30 cellular contexts compared by ENCODE assay signal in the genomic region with DNA sequence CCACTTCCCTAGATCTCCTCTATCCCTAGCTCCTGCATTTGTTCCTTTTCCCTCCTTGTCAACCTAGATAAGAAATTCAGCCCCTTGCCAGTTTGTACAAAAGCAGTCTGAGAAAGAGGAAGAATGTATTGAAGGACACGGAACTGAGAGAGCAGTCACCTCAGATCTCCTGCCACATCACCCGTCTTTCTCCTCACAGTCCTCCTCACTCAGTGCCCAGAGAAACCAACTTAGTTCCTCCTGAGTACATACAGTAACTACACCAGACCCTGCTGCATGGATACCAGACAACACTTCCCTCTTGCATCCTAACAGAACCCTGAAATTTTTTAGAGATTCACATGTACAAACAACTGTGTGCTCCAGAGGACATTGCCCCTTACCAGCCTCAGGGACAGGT.
"Had no signal": no experiment of that assay in that cellular context is flagged by ENCODE, and none has a peak within 500 bp of the region (broad histone marks: within the 10 kb centered on the region; RNA-seq: fewer than 3 reads in every experiment).

No MANE protein-coding gene starts in this region.

- H3K9me3 ChIP-seq: SJSA1 had no signal

- H3K4me3 ChIP-seq: K562, SJSA1 had no signal

- H3K27me3 ChIP-seq: SJSA1 had no signal

- H3K4me1 ChIP-seq: SJSA1 had no signal

- H3K4me3 Mint-ChIP-seq: activated CD4-positive, alpha-beta memory T cell treated with anti-CD3 and anti-CD28 coated beads for 36 hours; activated CD4-positive, alpha-beta T cell treated with anti-CD3 and anti-CD28 coated beads, Interleukin-2, amount 10 ng/mL, durations not matched to agents 7 days and 5 days; activated naive CD4-positive, alpha-beta T cell treated with anti-CD3 and anti-CD28 coated beads for 36 hours; activated naive CD8-positive, alpha-beta T cell; activated T-helper 17 cell treated with anti-CD3 and anti-CD28 coated beads, Interleukin-2, amount 50 U/mL, for 72 hours; brain; central memory CD8-positive, alpha-beta T cell; T-helper 17 cell had no signal

- H3K27me3 Mint-ChIP-seq: activated CD4-positive, alpha-beta memory T cell treated with anti-CD3 and anti-CD28 coated beads for 36 hours; activated CD4-positive, alpha-beta T cell treated with anti-CD3 and anti-CD28 coated beads, Interleukin-2, amount 10 ng/mL, durations not matched to agents 7 days and 5 days; activated naive CD8-positive, alpha-beta T cell; activated T-helper 17 cell treated with anti-CD3 and anti-CD28 coated beads, Interleukin-2, amount 50 U/mL, for 72 hours; central memory CD8-positive, alpha-beta T cell; T-helper 17 cell had no signal

- H3K4me1 Mint-ChIP-seq: activated CD4-positive, alpha-beta T cell treated with anti-CD3 and anti-CD28 coated beads, Interleukin-2, amount 10 ng/mL, durations not matched to agents 7 days and 5 days; activated T-helper 17 cell treated with anti-CD3 and anti-CD28 coated beads, Interleukin-2, amount 50 U/mL, for 72 hours; central memory CD8-positive, alpha-beta T cell; T-helper 17 cell had no signal

- DNase-seq: activated CD4-positive, alpha-beta memory T cell treated with anti-CD3 and anti-CD28 coated beads for 36 hours; activated CD4-positive, alpha-beta T cell treated with anti-CD3 and anti-CD28 coated beads, Interleukin-2, amount 10 ng/mL, durations not matched to agents 7 days and 5 days; activated CD4-positive, CD25-positive, alpha-beta regulatory T cell; activated gamma-delta T cell; activated naive CD4-positive, alpha-beta T cell treated with anti-CD3 and anti-CD28 coated beads for 36 hours; activated T-cell treated with anti-CD3 and anti-CD28 coated beads for 4 hours; activated T-cell treated with anti-CD3 and anti-CD28 coated beads, Interleukin-2, amount 50 U/mL, for 48 hours; Karpas-422; MM.1S; NCI-H1092 treated with DMSO at 0.1 percent for 48 hours; NCI-H1436; NCI-H1694 treated with DMSO at 0.1 percent for 48 hours; NCI-H2029 treated with DMSO at 0.1 percent for 48 hours; NCI-H345; NCI-H510A; NCI-H69; OCI-M1; RPMI8226; T-helper 17 cell; T-helper 9 cell had no signal

- H3K36me3 Mint-ChIP-seq: activated CD4-positive, alpha-beta memory T cell treated with anti-CD3 and anti-CD28 coated beads for 36 hours; activated naive CD8-positive, alpha-beta T cell had no signal

- H3K36me3 ChIP-seq: SJSA1 had no signal

- H3K27ac ChIP-seq: SJSA1, VCaP had no signal

- ATAC-seq: activated T-helper 17 cell treated with anti-CD3 and anti-CD28 coated beads, Interleukin-2, amount 50 U/mL, for 72 hours; K562; Panc1; Right ventricle myocardium inferior; SK-N-SH treated with all-trans-retinoic acid at 6 μM for 48 hours; T-helper 17 cell had no signal

- H3K27ac Mint-ChIP-seq: activated CD4-positive, alpha-beta memory T cell treated with anti-CD3 and anti-CD28 coated beads for 36 hours; activated CD4-positive, alpha-beta T cell treated with anti-CD3 and anti-CD28 coated beads, Interleukin-2, amount 10 ng/mL, durations not matched to agents 7 days and 5 days; activated naive CD4-positive, alpha-beta T cell treated with anti-CD3 and anti-CD28 coated beads for 36 hours; activated naive CD8-positive, alpha-beta T cell; activated T-helper 17 cell treated with anti-CD3 and anti-CD28 coated beads, Interleukin-2, amount 50 U/mL, for 72 hours; T-helper 17 cell had no signal
